21 cellular contexts compared by ENCODE assay signal in genomic region chr1:212621830-212622315, GRCh38. TPM values are rescaled to one million over a fixed set of nuclear protein-coding genes. Genes with fewer than 3 reads are reported as not detected.
DNase-seq lines count a peak whose midpoint lies in the region; ATAC-seq, FAIRE-seq and TF ChIP-seq lines count a peak whose summit lies in the region.
"Had no signal": no experiment of that assay in that cellular context is flagged by ENCODE, and none has a peak within 500 bp of the region (broad histone marks: within the 10 kb centered on the region; RNA-seq: fewer than 3 reads in every experiment).

No MANE protein-coding gene starts in this region.

- TF ChIP-seq CTCF in IMR-90 (conservative IDR thresholded peaks at IDR 0.05; ENCODE audit: low read depth, low read length) = no peak
- TF ChIP-seq CTCF in bronchial epithelial cell (IDR thresholded peaks at IDR 0.05; ENCODE audit: insufficient read depth, low read length, severe bottlenecking) = no peak

- H3K36me3 ChIP-seq in IMR-90 (ENCODE audit: control insufficient read depth, insufficient read depth, low read length) (peaks cover 33% of the 10 kb centered on the region), bronchial epithelial cell (ENCODE audit: control insufficient read depth, insufficient read depth, low read length) (peaks cover 25% of the 10 kb centered on the region)
- H3K36me3 ChIP-seq: ovary had no signal

- H3K23ac ChIP-seq in IMR-90 (ENCODE audit: low read depth, low read length) = no peak overlapping the region

- H4K20me1 ChIP-seq in IMR-90 (ENCODE audit: insufficient read depth, low read length) = no peaks in the 10 kb centered on the region

- no peak overlapping the region for H3K27ac ChIP-seq in IMR-90 (ENCODE audit: insufficient read depth, low read length)
- H3K27ac ChIP-seq: cardiac muscle cell, esophagus muscularis mucosa, ovary had no signal

- in situ Hi-C loops in IMR-90 (cut with MboI; ENCODE audit: low sequenced_read_pairs) = no loop called here

- no peak overlapping the region for H3K4ac ChIP-seq in IMR-90 (ENCODE audit: low read depth, low read length)

- H4K91ac ChIP-seq in IMR-90 (ENCODE audit: insufficient read depth, low read depth, low read length) = no peak overlapping the region

- no peak overlapping the region for H2AK9ac ChIP-seq in IMR-90 (replicated peaks; ENCODE audit: low read depth, low read length, poor library complexity)

- no peak overlapping the region for H3K4me2 ChIP-seq in IMR-90 (ENCODE audit: low read depth, low read length)

- WGBS in IMR-90 (ENCODE audit: extremely low coverage in 2 of 2, insufficient read length in 1 of 2), 2 experiments = no CpG with 5 or more reads among the region's 1 CpG

- TF ChIP-seq POLR2A in IMR-90 (IDR thresholded peaks at IDR 0.05; ENCODE audit: low read depth, low read length) = peak; percentile 8; the same call in 1 of the 2 replicates

- CTCF ChIA-PET in IMR-90 (lab: Yijun Ruan, JAX) = interaction anchor here (0.7 kb wide), 1 partner anchor 329 kb away, joined by 3 read pairs; no protein-coding TSS in a partner anchor

- no peak overlapping the region for H3K56ac ChIP-seq in IMR-90 (ENCODE audit: extremely low read depth, insufficient read depth, low read length)

- H3K79me1 ChIP-seq in IMR-90 (ENCODE audit: low read depth in 1 of 2, low read length in 2 of 2) = peaks cover 0 to 5% of the 10 kb centered on the region in 2 experiments; a peak in 2 of 4 replicates

- H3K36me3 Mint-ChIP-seq in activated naive CD8-positive, alpha-beta T cell = peaks cover 26% of the 10 kb centered on the region
- peaks cover 46% of the 10 kb centered on the region for H3K36me3 Mint-ChIP-seq in activated naive CD8-positive, alpha-beta T cell treated with anti-CD3 and anti-CD28 coated beads, Interleukin-2, amount 50 U/mL, for 24 hours (ENCODE audit: low read depth)
- H3K36me3 Mint-ChIP-seq in stimulated activated effector memory CD8-positive, alpha-beta T cell treated with anti-CD3 and anti-CD28 coated beads, Interleukin-12 subunit alpha, Interleukin-12 subunit beta, amount 100 ng/mL, for 72 hours = peaks cover 47% of the 10 kb centered on the region

- H2AK5ac ChIP-seq in IMR-90 (ENCODE audit: low read depth, low read length) = no peak overlapping the region

- H3K4me1 ChIP-seq in IMR-90 (ENCODE audit: control insufficient read depth, insufficient read depth, low read length) = no peaks in the 10 kb centered on the region; the same call in 1 of the 2 replicates
- H3K4me1 ChIP-seq: Caco-2, esophagus muscularis mucosa had no signal

- no peak overlapping the region for H2AFZ ChIP-seq in IMR-90 (replicated peaks; ENCODE audit: low read length, poor library complexity)

- no peaks in the 10 kb centered on the region for H3K9me3 Mint-ChIP-seq in activated naive CD8-positive, alpha-beta T cell (ENCODE audit: low read depth)
- H3K9me3 Mint-ChIP-seq in activated naive CD8-positive, alpha-beta T cell treated with anti-CD3 and anti-CD28 coated beads, Interleukin-2, amount 50 U/mL, for 24 hours = no peaks in the 10 kb centered on the region
- no peaks in the 10 kb centered on the region for H3K9me3 Mint-ChIP-seq in stimulated activated effector memory CD8-positive, alpha-beta T cell treated with anti-CD3 and anti-CD28 coated beads, Interleukin-12 subunit alpha, Interleukin-12 subunit beta, amount 100 ng/mL, for 72 hours
- H3K9me3 Mint-ChIP-seq: activated CD4-positive, alpha-beta T cell treated with anti-CD3 and anti-CD28 coated beads, Interleukin-2, amount 10 ng/mL, durations not matched to agents 24 days and 14 days had no signal

- H3K27me3 Mint-ChIP-seq in activated naive CD8-positive, alpha-beta T cell = peaks cover 2% of the 10 kb centered on the region
- H3K27me3 Mint-ChIP-seq in activated naive CD8-positive, alpha-beta T cell treated with anti-CD3 and anti-CD28 coated beads, Interleukin-2, amount 50 U/mL, for 24 hours = peaks cover 4% of the 10 kb centered on the region

- H3K9ac ChIP-seq in IMR-90 (ENCODE audit: low read depth, low read length) = no peak overlapping the region

- POLR2A ChIA-PET in IMR-90 (lab: Charles Lee; ENCODE audit: unreplicated experiment) = no interaction called here

- no peak for ATAC-seq in activated naive CD8-positive, alpha-beta T cell treated with anti-CD3 and anti-CD28 coated beads, Interleukin-2, amount 50 U/mL, for 24 hours
- no peak for ATAC-seq in IMR-90 (ENCODE audit: low read depth)
- ATAC-seq in stimulated activated effector memory CD8-positive, alpha-beta T cell treated with anti-CD3 and anti-CD28 coated beads, Interleukin-12 subunit alpha, Interleukin-12 subunit beta, amount 100 ng/mL, for 72 hours = peak; percentile 45

- peaks cover 13% of the 10 kb centered on the region; the same call in 1 of the 2 replicates for H3K9me1 ChIP-seq in IMR-90 (ENCODE audit: insufficient read depth, low read length)

- no peak overlapping the region for H4K8ac ChIP-seq in IMR-90 (ENCODE audit: low read depth in 2 of 2, low read length in 2 of 2)

- peak overlapping the region; percentile 64 for H3K27ac Mint-ChIP-seq in activated naive CD8-positive, alpha-beta T cell
- H3K27ac Mint-ChIP-seq in activated naive CD8-positive, alpha-beta T cell treated with anti-CD3 and anti-CD28 coated beads, Interleukin-2, amount 50 U/mL, for 24 hours = no peak overlapping the region
- no peak overlapping the region for H3K27ac Mint-ChIP-seq in stimulated activated effector memory CD8-positive, alpha-beta T cell treated with anti-CD3 and anti-CD28 coated beads, Interleukin-12 subunit alpha, Interleukin-12 subunit beta, amount 100 ng/mL, for 72 hours

- dilution Hi-C loops in IMR-90 (cut with HindIII; ENCODE audit: low sequenced_read_pairs, unreplicated experiment) = no loop called here

- no peak overlapping the region for H2BK20ac ChIP-seq in IMR-90 (ENCODE audit: low read depth, low read length)

- H3K4me3 ChIP-seq in IMR-90 (ENCODE audit: insufficient read depth, low read depth, low read length) = no peak overlapping the region
- no peak overlapping the region for H3K4me3 ChIP-seq in bronchial epithelial cell (ENCODE audit: low read depth, low read length)
- H3K4me3 ChIP-seq: cardiac muscle cell, esophagus muscularis mucosa, ovary had no signal

- no peak for DNase-seq in activated naive CD8-positive, alpha-beta T cell treated with anti-CD3 and anti-CD28 coated beads, Interleukin-2, amount 50 U/mL, for 24 hours
- no peak for DNase-seq in IMR-90
- DNase-seq in bronchial epithelial cell (ENCODE audit: low read depth) = peak; percentile 69
- DNase-seq in stimulated activated effector memory CD8-positive, alpha-beta T cell treated with anti-CD3 and anti-CD28 coated beads, Interleukin-12 subunit alpha, Interleukin-12 subunit beta, amount 100 ng/mL, for 72 hours (ENCODE audit: low spot score in 2 of 2) = no peak
- DNase-seq in Ammon's horn (ENCODE audit: low spot score) = no peak
- no peak for DNase-seq in AG20443 (ENCODE audit: low spot score)
- DNase-seq in NCI-H1436 treated with DMSO at 0.1 percent for 48 hours (lab: John Stamatoyannopoulos, UW) = no peak
- DNase-seq: activated CD4-positive, alpha-beta T cell treated with anti-CD3 and anti-CD28 coated beads, Interleukin-2, amount 10 ng/mL, durations not matched to agents 24 days and 14 days; activated T-cell treated with anti-CD3 and anti-CD28 coated beads, Interleukin-2, amount 50 U/mL, for 1 hour; Caco-2; glutamatergic neuron; Kasumi-1; NCI-H1105; ovary; stimulated activated CD4-positive, alpha-beta T cell treated with anti-CD3 and anti-CD28 coated beads, Interleukin-1b, Interleukin-23, amount 100 ng/mL, for 48 hours; SW 1271 had no signal

- H3K14ac ChIP-seq in IMR-90 (replicated peaks; ENCODE audit: low read depth, low read length) = no peak overlapping the region

- TF ChIP-seq RAD21 in IMR-90 (IDR thresholded peaks at IDR 0.05; ENCODE audit: low read length) = no peak

- H3K18ac ChIP-seq in IMR-90 (ENCODE audit: low read depth, low read length) = no peak overlapping the region

- H3K27me3 ChIP-seq in IMR-90 (ENCODE audit: control insufficient read depth, insufficient read depth, low read length) = peaks cover 11% of the 10 kb centered on the region
- H3K27me3 ChIP-seq in bronchial epithelial cell (ENCODE audit: control insufficient read depth, insufficient read depth, low read length) = peaks cover 1% of the 10 kb centered on the region
- H3K27me3 ChIP-seq: cardiac muscle cell, esophagus muscularis mucosa, ovary had no signal

- no peak for FAIRE-seq in bronchial epithelial cell (lab: Jason Lieb, UNC)
- FAIRE-seq: G401.6, urothelium cell line had no signal

- no TSS peak for BruUV-seq in IMR-90 (replicated peaks; lab: Mats Ljungman, UMichigan)

- H3K4me3 Mint-ChIP-seq in activated naive CD8-positive, alpha-beta T cell = no peak overlapping the region
- H3K4me3 Mint-ChIP-seq in activated naive CD8-positive, alpha-beta T cell treated with anti-CD3 and anti-CD28 coated beads, Interleukin-2, amount 50 U/mL, for 24 hours = no peak overlapping the region
- no peak overlapping the region for H3K4me3 Mint-ChIP-seq in stimulated activated effector memory CD8-positive, alpha-beta T cell treated with anti-CD3 and anti-CD28 coated beads, Interleukin-12 subunit alpha, Interleukin-12 subunit beta, amount 100 ng/mL, for 72 hours
- H3K4me3 Mint-ChIP-seq: activated CD4-positive, alpha-beta T cell treated with anti-CD3 and anti-CD28 coated beads, Interleukin-2, amount 10 ng/mL, durations not matched to agents 24 days and 14 days had no signal

- no peak overlapping the region for H2BK120ac ChIP-seq in IMR-90 (ENCODE audit: low read depth, low read length)

- H4K5ac ChIP-seq in IMR-90 (ENCODE audit: low read depth, low read length) = no peak overlapping the region

- peaks cover 19% of the 10 kb centered on the region for H3K4me1 Mint-ChIP-seq in activated naive CD8-positive, alpha-beta T cell (ENCODE audit: low read depth)
- peaks cover 19% of the 10 kb centered on the region for H3K4me1 Mint-ChIP-seq in activated naive CD8-positive, alpha-beta T cell treated with anti-CD3 and anti-CD28 coated beads, Interleukin-2, amount 50 U/mL, for 24 hours
- peaks cover 6% of the 10 kb centered on the region for H3K4me1 Mint-ChIP-seq in stimulated activated effector memory CD8-positive, alpha-beta T cell treated with anti-CD3 and anti-CD28 coated beads, Interleukin-12 subunit alpha, Interleukin-12 subunit beta, amount 100 ng/mL, for 72 hours

- no peak overlapping the region for H2BK15ac ChIP-seq in IMR-90 (ENCODE audit: low read depth, low read length)

- H2BK5ac ChIP-seq in IMR-90 (ENCODE audit: low read depth, low read length, poor library complexity, severe bottlenecking) = no peak overlapping the region

- no peaks in the 10 kb centered on the region for H3K9me3 ChIP-seq in IMR-90 (ENCODE audit: control insufficient read depth, insufficient read depth, low read length)
- H3K9me3 ChIP-seq: Caco-2, esophagus muscularis mucosa, ovary had no signal

- intact Hi-C loops in IMR-90 (cut with micrococcal nuclease) = no loop called here

TF ChIP-seq in IMR-90, 13 proteins besides CTCF, POLR2A, EP300 and RAD21:
- peak; percentile 39 for TF ChIP-seq MAFK (IDR thresholded peaks at IDR 0.05; ENCODE audit: low read depth, low read length)
- no peak for TF ChIP-seq NFE2L2 (IDR thresholded peaks at IDR 0.05; ENCODE audit: low read depth, low read length)

RNA-seq across cellular contexts. Expression of gene ATF3, which starts 13.3 kb away (rescaled TPM):
- 9.9 and 15.0 TPM in 2 replicates for total RNA-seq in IMR-90 (2012; rRNA removed)
- polyA plus RNA-seq in IMR-90 (2012; rRNA removed) = 12.3 and 17.9 TPM in 2 replicates
- polyA plus RNA-seq in IMR-90 (2012; cell fraction: cytosol; rRNA removed) = 13.7 and 26.0 TPM in 2 replicates
- polyA plus RNA-seq in IMR-90 (2012; cell fraction: nucleus; rRNA removed; ENCODE audit: low replicate concordance) = 98.0 and 356 TPM in 2 replicates
- 19.2 and 31.7 TPM in 2 replicates for total RNA-seq in bronchial epithelial cell
